In the genomic region with DNA sequence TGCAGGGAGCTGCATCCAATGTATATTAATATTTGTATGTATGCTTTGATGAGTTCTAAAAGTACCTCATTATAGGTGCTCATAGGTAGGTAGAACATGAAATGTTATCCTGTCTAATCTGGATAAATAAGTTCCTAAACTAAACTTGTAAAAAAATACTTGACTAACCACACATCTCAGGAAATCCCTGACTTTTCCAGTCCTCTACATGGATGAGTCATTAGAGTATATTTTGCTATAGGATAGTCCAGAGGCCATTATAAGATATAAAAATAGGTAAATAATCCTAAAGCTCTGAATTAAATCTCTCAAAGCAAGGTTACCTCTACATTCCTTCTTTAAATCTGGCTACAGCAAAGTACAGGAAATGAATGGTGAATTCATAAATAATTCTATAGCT, we compare ENCODE assay signal across 21 cellular contexts.
DNase-seq lines count a peak whose midpoint lies in the region; ATAC-seq and TF ChIP-seq lines count a peak whose summit lies in the region.
"Had no signal": no experiment of that assay in that cellular context is flagged by ENCODE, and none has a peak within 500 bp of the region (broad histone marks: within the 10 kb centered on the region; RNA-seq: fewer than 3 reads in every experiment).

No MANE protein-coding gene starts in this region.

- BruUV-seq in PC-3 (replicated peaks; lab: Mats Ljungman, UMichigan) = no TSS peak

- H3K4me1 ChIP-seq in PC-3 (ENCODE audit: insufficient read depth, low read length) (peaks cover 12% of the 10 kb centered on the region), foreskin keratinocyte (no peaks in the 10 kb centered on the region)
- H3K4me1 ChIP-seq: BE2C had no signal

- no peaks in the 10 kb centered on the region for H3K27me3 Mint-ChIP-seq in activated CD8-positive, alpha-beta T cell treated with anti-CD3 and anti-CD28 coated beads, Interleukin-2, amount 10 ng/mL, durations not matched to agents 7 days and 5 days (ENCODE audit: low read depth)
- no peaks in the 10 kb centered on the region for H3K27me3 Mint-ChIP-seq in activated CD8-positive, alpha-beta T cell treated with anti-CD3 and anti-CD28 coated beads for 36 hours
- H3K27me3 Mint-ChIP-seq: CD4-positive, CD25-positive, alpha-beta regulatory T cell; CD8-positive, alpha-beta memory T cell had no signal

- no peak overlapping the region for H3K4me2 ChIP-seq in PC-3 (ENCODE audit: low read length)

- H3K27me3 ChIP-seq in PC-3 (ENCODE audit: low read length) (no peaks in the 10 kb centered on the region), foreskin keratinocyte (no peaks in the 10 kb centered on the region)
- H3K27me3 ChIP-seq: BE2C had no signal

- no peak for TF ChIP-seq CTCF in activated CD8-positive, alpha-beta T cell treated with anti-CD3 and anti-CD28 coated beads for 36 hours (IDR thresholded peaks at IDR 0.05)
- no peak for TF ChIP-seq CTCF in PC-3 (conservative IDR thresholded peaks at IDR 0.05; ENCODE audit: low read depth, low read length)
- no peak for TF ChIP-seq CTCF in foreskin keratinocyte (conservative IDR thresholded peaks at IDR 0.05)

- H3K27ac ChIP-seq in PC-3 (ENCODE audit: low read length) = no peak overlapping the region
- H3K27ac ChIP-seq in foreskin keratinocyte = no peak overlapping the region
- H3K27ac ChIP-seq: 22Rv1 had no signal

- intact Hi-C loops in activated CD8-positive, alpha-beta T cell treated with anti-CD3 and anti-CD28 coated beads for 36 hours (cut with micrococcal nuclease) = no loop called here
- intact Hi-C loops in PC-3 (cut with micrococcal nuclease) = no loop called here

- no peaks in the 10 kb centered on the region for H3K79me2 ChIP-seq in PC-3 (ENCODE audit: low read length)

- H3K9me3 ChIP-seq in PC-3 (ENCODE audit: low read length) = no peaks in the 10 kb centered on the region
- H3K9me3 ChIP-seq: BE2C had no signal

- H3K9ac ChIP-seq in PC-3 (ENCODE audit: low read length) = no peak overlapping the region

- CTCF ChIA-PET in activated CD8-positive, alpha-beta T cell treated with anti-CD3 and anti-CD28 coated beads, Interleukin-2, amount 10 ng/mL, durations not matched to agents 7 days and 5 days (lab: Charles Lee) = interaction anchor here (1.2 kb wide), 1 partner anchor 186 kb away, joined by 3 read pairs; no protein-coding TSS in a partner anchor
- CTCF ChIA-PET in activated CD8-positive, alpha-beta T cell treated with anti-CD3 and anti-CD28 coated beads for 36 hours (lab: Charles Lee) = interaction anchor here (1.1 kb wide), 1 partner anchor 96 kb away, joined by 3 read pairs; no protein-coding TSS in a partner anchor
- CTCF ChIA-PET in PC-3 (lab: Charles Lee) = no interaction called here

- no peak overlapping the region for H3K4me3 ChIP-seq in PC-3 (ENCODE audit: low read length)

- no peaks in the 10 kb centered on the region for H3K9me2 ChIP-seq in PC-3 (replicated peaks; ENCODE audit: low read length)

- no peaks in the 10 kb centered on the region for H3F3A ChIP-seq in PC-3 (ENCODE audit: low read length, unreplicated experiment)

- no peak overlapping the region for H3K4me3 Mint-ChIP-seq in activated CD8-positive, alpha-beta T cell treated with anti-CD3 and anti-CD28 coated beads, Interleukin-2, amount 10 ng/mL, durations not matched to agents 7 days and 5 days
- H3K4me3 Mint-ChIP-seq in activated CD8-positive, alpha-beta T cell treated with anti-CD3 and anti-CD28 coated beads for 36 hours = no peak overlapping the region
- H3K4me3 Mint-ChIP-seq: CD4-positive, CD25-positive, alpha-beta regulatory T cell; CD8-positive, alpha-beta memory T cell; H9 had no signal

- H2AFZ ChIP-seq in PC-3 (ENCODE audit: low read length) = no peak overlapping the region

- H3K9me3 Mint-ChIP-seq in activated CD8-positive, alpha-beta T cell treated with anti-CD3 and anti-CD28 coated beads, Interleukin-2, amount 10 ng/mL, durations not matched to agents 7 days and 5 days (ENCODE audit: insufficient read depth) = no peaks in the 10 kb centered on the region
- no peaks in the 10 kb centered on the region for H3K9me3 Mint-ChIP-seq in activated CD8-positive, alpha-beta T cell treated with anti-CD3 and anti-CD28 coated beads for 36 hours
- no peaks in the 10 kb centered on the region for H3K9me3 Mint-ChIP-seq in activated naive CD4-positive, alpha-beta T cell treated with anti-CD3 and anti-CD28 coated beads, Interleukin-2, amount 50 U/mL, for 72 hours
- H3K9me3 Mint-ChIP-seq: CD4-positive, CD25-positive, alpha-beta regulatory T cell; CD8-positive, alpha-beta memory T cell; H9 had no signal

- H3K27ac Mint-ChIP-seq in activated CD8-positive, alpha-beta T cell treated with anti-CD3 and anti-CD28 coated beads, Interleukin-2, amount 10 ng/mL, durations not matched to agents 7 days and 5 days = peak overlapping the region; percentile 15
- no peak overlapping the region for H3K27ac Mint-ChIP-seq in activated CD8-positive, alpha-beta T cell treated with anti-CD3 and anti-CD28 coated beads for 36 hours
- no peak overlapping the region for H3K27ac Mint-ChIP-seq in activated naive CD4-positive, alpha-beta T cell treated with anti-CD3 and anti-CD28 coated beads, Interleukin-2, amount 50 U/mL, for 72 hours
- H3K27ac Mint-ChIP-seq: CD4-positive, CD25-positive, alpha-beta regulatory T cell; CD8-positive, alpha-beta memory T cell; H9 had no signal

- POLR2A ChIA-PET in activated CD8-positive, alpha-beta T cell treated with anti-CD3 and anti-CD28 coated beads, Interleukin-2, amount 10 ng/mL, durations not matched to agents 7 days and 5 days (lab: Charles Lee) = no interaction called here
- POLR2A ChIA-PET in activated CD8-positive, alpha-beta T cell treated with anti-CD3 and anti-CD28 coated beads for 36 hours (lab: Charles Lee) = interaction anchor here (1.1 kb wide), 1 partner anchor 12 kb away, joined by 3 read pairs; no protein-coding TSS in a partner anchor
- POLR2A ChIA-PET in PC-3 (lab: Charles Lee; ENCODE audit: unreplicated experiment) = no interaction called here

- H3K36me3 Mint-ChIP-seq in activated CD8-positive, alpha-beta T cell treated with anti-CD3 and anti-CD28 coated beads, Interleukin-2, amount 10 ng/mL, durations not matched to agents 7 days and 5 days (ENCODE audit: low read depth) = peaks cover 66% of the 10 kb centered on the region
- peaks cover 62% of the 10 kb centered on the region for H3K36me3 Mint-ChIP-seq in activated CD8-positive, alpha-beta T cell treated with anti-CD3 and anti-CD28 coated beads for 36 hours (ENCODE audit: low read depth)
- H3K36me3 Mint-ChIP-seq in activated naive CD4-positive, alpha-beta T cell treated with anti-CD3 and anti-CD28 coated beads, Interleukin-2, amount 50 U/mL, for 72 hours = peaks cover 10 to 53% of the 10 kb centered on the region in 2 donors

- no peaks in the 10 kb centered on the region for H3K36me3 ChIP-seq in PC-3 (ENCODE audit: low read depth, low read length)

- no peak for DNase-seq in activated CD8-positive, alpha-beta T cell treated with anti-CD3 and anti-CD28 coated beads, Interleukin-2, amount 10 ng/mL, durations not matched to agents 7 days and 5 days
- DNase-seq in activated CD8-positive, alpha-beta T cell treated with anti-CD3 and anti-CD28 coated beads for 36 hours = no peak
- peak; percentile 32 for DNase-seq in ELR (ENCODE audit: low read depth)
- DNase-seq in PC-3 = peak; percentile 42
- DNase-seq in foreskin keratinocyte = peak in 1 of 2 donors; percentile 13
- DNase-seq in NCI-H1436 treated with DMSO at 0.1 percent for 48 hours (lab: John Stamatoyannopoulos, UW) = no peak
- no peak for DNase-seq in activated naive CD4-positive, alpha-beta T cell treated with anti-CD3 and anti-CD28 coated beads, Interleukin-2, amount 50 U/mL, for 72 hours (ENCODE audit: low spot score in 2 of 2)
- DNase-seq: ACHN; BE2C; C1 segment of cervical spinal cord; CD4-positive, CD25-positive, alpha-beta regulatory T cell; CD8-positive, alpha-beta memory T cell; COR-L47; DMS 273 treated with DMSO at 0.1 percent for 48 hours; DMS53; DND-41; GF-D8; H9 had no signal

- no peaks in the 10 kb centered on the region for H4K20me1 ChIP-seq in PC-3 (ENCODE audit: low read length)

- H3K4me1 Mint-ChIP-seq in activated CD8-positive, alpha-beta T cell treated with anti-CD3 and anti-CD28 coated beads, Interleukin-2, amount 10 ng/mL, durations not matched to agents 7 days and 5 days (ENCODE audit: low read depth) = no peaks in the 10 kb centered on the region
- peaks cover 5% of the 10 kb centered on the region for H3K4me1 Mint-ChIP-seq in activated CD8-positive, alpha-beta T cell treated with anti-CD3 and anti-CD28 coated beads for 36 hours (ENCODE audit: low read depth)
- H3K4me1 Mint-ChIP-seq: CD4-positive, CD25-positive, alpha-beta regulatory T cell had no signal

- ATAC-seq in activated CD8-positive, alpha-beta T cell treated with anti-CD3 and anti-CD28 coated beads, Interleukin-2, amount 10 ng/mL, durations not matched to agents 7 days and 5 days = no peak
- no peak for ATAC-seq in activated CD8-positive, alpha-beta T cell treated with anti-CD3 and anti-CD28 coated beads for 36 hours
- ATAC-seq in PC-3 (peak; percentile 89), foreskin keratinocyte (peak; percentile 41), GM21381 (IDR thresholded peaks at IDR 0.05; ENCODE audit: unreplicated experiment) (no peak)
- no peak for ATAC-seq in activated naive CD4-positive, alpha-beta T cell treated with anti-CD3 and anti-CD28 coated beads, Interleukin-2, amount 50 U/mL, for 72 hours
- ATAC-seq: HepG2 had no signal

Comparison
In these comparisons a context has a peak if more than half of its experiments do, and no peak if none do; other contexts are left out.
1. ATAC-seq: peak in PC-3 (single experiment) and foreskin keratinocyte (single experiment); none in activated CD8-positive, alpha-beta T cell treated with anti-CD3 and anti-CD28 coated beads, Interleukin-2, amount 10 ng/mL, durations not matched to agents 7 days and 5 days (single experiment), activated CD8-positive, alpha-beta T cell treated with anti-CD3 and anti-CD28 coated beads for 36 hours (single experiment), activated naive CD4-positive, alpha-beta T cell treated with anti-CD3 and anti-CD28 coated beads, Interleukin-2, amount 50 U/mL, for 72 hours (0 of 2) and GM21381 (single experiment).
2. DNase-seq: peak in ELR (single experiment) and PC-3 (single experiment); none in activated CD8-positive, alpha-beta T cell treated with anti-CD3 and anti-CD28 coated beads, Interleukin-2, amount 10 ng/mL, durations not matched to agents 7 days and 5 days (single experiment), activated CD8-positive, alpha-beta T cell treated with anti-CD3 and anti-CD28 coated beads for 36 hours (single experiment), NCI-H1436 treated with DMSO at 0.1 percent for 48 hours (single experiment) and activated naive CD4-positive, alpha-beta T cell treated with anti-CD3 and anti-CD28 coated beads, Interleukin-2, amount 50 U/mL, for 72 hours (0 of 2).